In the genomic region with DNA sequence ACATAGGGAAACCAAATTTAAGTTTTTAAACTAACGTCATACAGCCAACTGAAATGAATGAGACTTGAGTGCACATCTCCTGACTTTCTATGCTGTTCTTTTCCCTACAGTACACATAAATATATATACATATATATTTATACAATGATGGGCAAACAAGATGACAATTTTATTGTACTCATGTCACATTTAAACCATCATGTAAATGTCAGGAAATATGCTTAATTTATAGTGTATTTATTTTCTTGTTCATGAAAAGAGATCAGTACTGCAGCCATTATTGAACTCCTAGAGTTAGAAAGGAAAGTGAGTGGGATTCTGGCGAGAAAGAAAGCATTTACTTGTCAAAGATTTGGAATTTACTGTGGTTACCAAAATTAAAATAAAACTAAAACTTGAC, we compare ENCODE assay signal across 16 cellular contexts.
DNase-seq lines count a peak whose midpoint lies in the region; ATAC-seq, FAIRE-seq and TF ChIP-seq lines count a peak whose summit lies in the region.
"Had no signal": no experiment of that assay in that cellular context is flagged by ENCODE, and none has a peak within 500 bp of the region (broad histone marks: within the 10 kb centered on the region; RNA-seq: fewer than 3 reads in every experiment).

No MANE protein-coding gene starts in this region.

- POLR2A ChIA-PET in HCT116 (lab: Charles Lee), result no interaction called here

- TF ChIP-seq RAD21 in HCT116 (IDR thresholded peaks at IDR 0.05; ENCODE audit: low read depth), result no peak

- DNase-seq in HCT116 (ENCODE audit: low read depth, low spot score) (no peak), colonic mucosa (no peak), thyroid gland (no peak), pancreas (no peak), hippocampal formation (lab: John Stamatoyannopoulos, UW) (no peak)
- DNase-seq: activated CD8-positive, alpha-beta memory T cell treated with anti-CD3 and anti-CD28 coated beads for 24 hours; DND-41; Karpas-422; NCI-H146; NCI-H510A; stimulated activated CD4-positive, alpha-beta T cell treated with anti-CD3 and anti-CD28 coated beads, Interleukin-2, amount 100 ng/mL, for 24 hours had no signal

- H3K9ac ChIP-seq in HCT116 (ENCODE audit: low read length) (no peak overlapping the region), colonic mucosa (ENCODE audit: low read depth in 2 of 2, low read length in 2 of 2) (no peak overlapping the region), mucosa of stomach (ENCODE audit: low read length) (peak overlapping the region; percentile 38)
- H3K9ac ChIP-seq: BLaER1 had no signal

- H3K79me2 ChIP-seq in HCT116 (ENCODE audit: insufficient read depth, low read length), result no peaks in the 10 kb centered on the region

- TF ChIP-seq CTCF in HCT116 (IDR thresholded peaks at IDR 0.05 in 2 of 3, conservative IDR thresholded peaks at IDR 0.05 in 1 of 3; ENCODE audit: borderline replicate concordance in 1 of 3, insufficient read depth in 1 of 3, low read depth in 2 of 3, low read length in 2 of 3) (no peak), colonic mucosa (IDR thresholded peaks at IDR 0.05) (no peak), thyroid gland (IDR thresholded peaks at IDR 0.05) (no peak), pancreas (IDR thresholded peaks at IDR 0.05) (no peak)

- 0 out of 2 replicates have a peak overlapping the region, but pooled peaks have one; percentile 2 for H3K4me2 ChIP-seq in HCT116 (ENCODE audit: low read length)
- H3K4me2 ChIP-seq: BLaER1 had no signal

- FAIRE-seq in pancreas (lab: Jason Lieb, UNC), result no peak

- peaks cover 6 to 8% of the 10 kb centered on the region in 2 experiments; a peak in 3 of 4 replicates for H3K4me1 ChIP-seq in HCT116 (ENCODE audit: control insufficient read depth in 1 of 2, insufficient read depth in 2 of 2, low read length in 2 of 2)
- H3K4me1 ChIP-seq in colonic mucosa, result peaks cover 8% of the 10 kb centered on the region
- H3K4me1 ChIP-seq in mucosa of stomach (ENCODE audit: control insufficient read depth, insufficient read depth, low read length), result peaks cover 42% of the 10 kb centered on the region
- peaks cover 22 to 24% of the 10 kb centered on the region in 2 donors for H3K4me1 ChIP-seq in thyroid gland
- peaks cover 21 to 35% (median 25%) of the 10 kb centered on the region in 3 donors for H3K4me1 ChIP-seq in pancreas

- RAD21 ChIA-PET in HCT116 (lab: Charles Lee; ENCODE audit: low non-redundant PET in 1 of 2, low total read pairs in 2 of 2, uncharacterized antibody in 2 of 2, unreplicated experiment in 2 of 2), result no interaction called here

- no peaks in the 10 kb centered on the region for H3K9me2 ChIP-seq in HCT116 (ENCODE audit: insufficient read depth)

- no TSS peak for BruUV-seq in HCT116 (replicated peaks; lab: Mats Ljungman, UMichigan)

- TF ChIP-seq POLR2A in HCT116 (IDR thresholded peaks at IDR 0.05; ENCODE audit: borderline replicate concordance, extremely low read depth, insufficient read depth, insufficient read length) (no peak), thyroid gland (IDR thresholded peaks at IDR 0.05) (no peak)

- no peak overlapping the region for H2AFZ ChIP-seq in HCT116 (ENCODE audit: low read depth, low read length, poor library complexity, severe bottlenecking)

- H3K36me3 ChIP-seq in HCT116 (ENCODE audit: control insufficient read depth in 1 of 2, insufficient read depth in 2 of 2, low read length in 2 of 2), result no peaks in the 10 kb centered on the region
- no peaks in the 10 kb centered on the region for H3K36me3 ChIP-seq in colonic mucosa
- H3K36me3 ChIP-seq in mucosa of stomach (ENCODE audit: control insufficient read depth, insufficient read depth, low read length), result no peaks in the 10 kb centered on the region
- no peaks in the 10 kb centered on the region for H3K36me3 ChIP-seq in thyroid gland
- no peaks in the 10 kb centered on the region for H3K36me3 ChIP-seq in pancreas

- H3K4me3 ChIP-seq in HCT116 (replicated peaks in 1 of 2; ENCODE audit: low read depth in 1 of 2, low read length in 2 of 2) (no peak overlapping the region), colonic mucosa (no peak overlapping the region), mucosa of stomach (ENCODE audit: low read length) (no peak overlapping the region), thyroid gland (replicated peaks in 1 of 3) (no peak overlapping the region), pancreas (no peak overlapping the region)
- H3K4me3 ChIP-seq: BLaER1 had no signal

- 82 to 91% methylated on average over 2 of the region's 2 CpGs for WGBS in thyroid gland, 2 donors
- whole genome bisulfite sequencing in pancreas, 2 donors, result 78 to 91% methylated on average over 2 of the region's 2 CpGs

- H4K20me1 ChIP-seq in HCT116 (ENCODE audit: insufficient read depth), result no peaks in the 10 kb centered on the region
- H4K20me1 ChIP-seq: BLaER1 had no signal

- H3K27ac ChIP-seq in HCT116 (ENCODE audit: low read depth, low read length) (peak overlapping the region; percentile 27; the same call in 1 of the 2 replicates), colonic mucosa (peak overlapping the region; percentile 83), thyroid gland (peak overlapping the region in 2 of 3 donors; percentile 2 to 4), pancreas (peak overlapping the region in 1 of 4 donors; percentile 4)
- H3K27ac ChIP-seq: BLaER1 had no signal

- ATAC-seq in HCT116, result no peak
- no peak for ATAC-seq in GM21717 (IDR thresholded peaks at IDR 0.05; ENCODE audit: unreplicated experiment)
- no peak for ATAC-seq in GM21619 (IDR thresholded peaks at IDR 0.05; ENCODE audit: unreplicated experiment)
- ATAC-seq in pancreas, result no peak
- ATAC-seq: SK-N-SH treated with all-trans-retinoic acid at 6 μM for 48 hours had no signal

- H3K9me3 ChIP-seq in HCT116 (ENCODE audit: control insufficient read depth in 1 of 2, insufficient read depth in 1 of 2, low read depth in 1 of 2, low read length in 2 of 2) (no peaks in the 10 kb centered on the region), colonic mucosa (no peaks in the 10 kb centered on the region), mucosa of stomach (ENCODE audit: control insufficient read depth, low read length) (no peaks in the 10 kb centered on the region), thyroid gland (no peaks in the 10 kb centered on the region), pancreas (no peaks in the 10 kb centered on the region)

- intact Hi-C loops in HCT116 (cut with micrococcal nuclease), result no loop called here
- intact Hi-C loops in colonic mucosa (cut with DNase I), result no loop called here
- intact Hi-C loops in thyroid gland (cut with DNase I), result no loop called here
- intact Hi-C loops in pancreas (cut with DNase I), result no loop called here

- H3K27me3 ChIP-seq in HCT116 (ENCODE audit: insufficient read depth, low read length) (no peaks in the 10 kb centered on the region), colonic mucosa (no peaks in the 10 kb centered on the region), mucosa of stomach (ENCODE audit: control insufficient read depth, insufficient read depth, low read length) (no peaks in the 10 kb centered on the region), thyroid gland (no peaks in the 10 kb centered on the region), pancreas (no peaks in the 10 kb centered on the region)
- H3K27me3 ChIP-seq: BLaER1 had no signal

- CTCF ChIA-PET in HCT116 (lab: Charles Lee), result no interaction called here

TF ChIP-seq in HCT116, 20 proteins besides CTCF, POLR2A, EP300 and RAD21:
- TF ChIP-seq ZBTB33 (IDR thresholded peaks at IDR 0.05; ENCODE audit: extremely low read depth, insufficient replicate concordance, low read length), result no peak
- no peak for TF ChIP-seq CEBPB (IDR thresholded peaks at IDR 0.05; ENCODE audit: low read depth)
- TF ChIP-seq, protein P1, sequence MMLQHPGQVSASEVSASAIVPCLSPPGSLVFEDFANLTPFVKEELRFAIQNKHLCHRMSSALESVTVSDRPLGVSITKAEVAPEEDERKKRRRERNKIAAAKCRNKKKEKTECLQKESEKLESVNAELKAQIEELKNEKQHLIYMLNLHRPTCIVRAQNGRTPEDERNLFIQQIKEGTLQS (IDR thresholded peaks at IDR 0.05), result no peak
- no peak for TF ChIP-seq SRF (IDR thresholded peaks at IDR 0.05; ENCODE audit: low read depth)
- no peak for TF ChIP-seq TCF7L2 (IDR thresholded peaks at IDR 0.05; ENCODE audit: borderline replicate concordance, extremely low read depth, insufficient read depth, insufficient read length)
- no peak for TF ChIP-seq EGR1 (IDR thresholded peaks at IDR 0.05; ENCODE audit: low read depth)
- no peak for TF ChIP-seq JUND (IDR thresholded peaks at IDR 0.05)
- TF ChIP-seq MAX (IDR thresholded peaks at IDR 0.05), result no peak
- no peak for TF ChIP-seq SIN3A (IDR thresholded peaks at IDR 0.05; ENCODE audit: low read depth)
